In the genomic region with DNA sequence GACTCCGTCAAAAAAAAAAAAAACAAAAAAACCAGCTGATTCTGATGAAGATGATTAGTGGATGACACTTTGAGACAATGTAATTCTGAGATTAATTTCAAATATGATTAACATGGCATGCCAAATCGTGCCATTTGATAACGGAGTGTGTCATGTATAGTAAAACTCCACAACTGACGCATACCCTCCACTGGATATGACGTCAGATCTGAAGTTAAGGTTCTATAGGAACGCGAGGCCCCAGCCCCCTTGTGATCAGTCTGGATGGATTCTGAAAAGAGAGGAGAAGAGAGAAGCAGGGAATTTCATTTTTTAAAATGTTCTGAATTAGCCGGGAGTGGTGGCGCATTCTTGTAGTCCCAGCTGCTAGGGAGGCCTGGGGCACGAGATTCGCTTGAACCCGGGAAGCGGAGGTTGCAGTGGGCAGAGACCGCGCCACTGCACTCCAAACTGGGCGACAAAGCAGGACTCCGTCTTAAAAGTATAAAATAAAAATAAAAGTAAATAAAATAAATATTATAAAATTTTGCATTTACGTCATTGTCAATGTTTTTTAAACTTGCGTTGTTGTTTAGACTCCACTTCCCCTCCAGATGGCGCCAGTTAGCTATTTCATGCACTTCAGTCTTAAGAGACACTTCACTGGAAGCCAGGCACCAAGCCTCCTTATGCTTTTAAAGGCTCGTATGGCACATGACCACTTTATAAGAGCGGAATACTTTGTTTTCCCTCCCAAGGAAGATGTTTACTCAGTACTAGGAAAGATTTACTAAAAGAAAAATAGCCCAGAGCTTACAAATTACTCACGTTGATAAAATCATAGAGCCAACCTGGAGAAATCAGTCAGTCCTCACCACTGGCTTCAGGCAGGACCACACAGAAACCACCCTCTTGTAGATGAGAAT, we compare ENCODE assay signal across 8 cellular contexts.
DNase-seq lines count a peak whose midpoint lies in the region; ATAC-seq and TF ChIP-seq lines count a peak whose summit lies in the region.

No MANE protein-coding gene starts in this region.

- H3K36me3 ChIP-seq in GM23248 (ENCODE audit: low read depth): no peaks in the 10 kb centered on the region

- no peaks in the 10 kb centered on the region for H3K79me2 ChIP-seq in GM23248 (ENCODE audit: insufficient read depth)

- no peak for TF ChIP-seq POLR2A in GM18505 (IDR thresholded peaks at IDR 0.05; ENCODE audit: borderline replicate concordance, extremely low read depth, insufficient read depth, insufficient read length)

- no peaks in the 10 kb centered on the region for H3K9me3 ChIP-seq in GM23248 (ENCODE audit: low read depth)

- H3K4me2 ChIP-seq in GM23248 (ENCODE audit: unreplicated experiment): peak overlapping the region; percentile 59

- peak; percentile 55 for DNase-seq in Caki2 (ENCODE audit: low read depth)
- peak; percentile 87 for DNase-seq in GM23248
- peak; percentile 56 to 86 (median 80) for DNase-seq in NCI-H1417 (lab: John Stamatoyannopoulos, UW)
- peak; percentile 66 for DNase-seq in SW480 (ENCODE audit: low spot score)
- DNase-seq in anterior cingulate cortex (lab: John Stamatoyannopoulos, UW): peak in 45 of 58 donors; percentile 2 to 81 (median 21)
- peak; percentile 55 for DNase-seq in hepatic stellate cell (ENCODE audit: low spot score)
- DNase-seq in smooth muscle cell of the brain vasculature (ENCODE audit: low read depth, low spot score): peak; percentile 70

- no peaks in the 10 kb centered on the region for H3F3A ChIP-seq in GM23248 (ENCODE audit: insufficient read depth)

- no peak overlapping the region for H3K27ac ChIP-seq in GM23248

- no peak overlapping the region for H3K9ac ChIP-seq in GM23248

- no peaks in the 10 kb centered on the region for H3K9me2 ChIP-seq in GM23248 (ENCODE audit: insufficient read depth)

- 27 to 28% methylated on average over 23 of the region's 23 CpGs for WGBS in GM23248 (ENCODE audit: low coverage in 1 of 2, low lambda C conversion rate in 2 of 2, missing lambda C conversion rate in 2 of 2), 2 experiments

- no peak for ATAC-seq in GM18505 (IDR thresholded peaks at IDR 0.05; ENCODE audit: unreplicated experiment)

- no peaks in the 10 kb centered on the region for H3K4me1 ChIP-seq in GM23248 (ENCODE audit: insufficient read depth)

- in situ Hi-C loops in Caki2 (cut with HindIII; ENCODE audit: low pct_unique_long_range_greater_than_20kb, low sequenced_read_pairs): no loop called here
- in situ Hi-C loops in GM23248 (cut with MboI): loop anchor here (25.0 kb wide), 1 partner anchor 393 kb away; no protein-coding TSS in a partner anchor

- H3K4me3 ChIP-seq in GM23248: 0 out of 2 replicates have a peak overlapping the region, but pooled peaks have one; percentile 32

- peak overlapping the region; percentile 14; the same call in 1 of the 2 replicates for H2AFZ ChIP-seq in GM23248

- peaks cover 8% of the 10 kb centered on the region; the same call in 1 of the 2 replicates for H3K27me3 ChIP-seq in GM23248 (replicated peaks; ENCODE audit: insufficient read depth)

- no peaks in the 10 kb centered on the region for H4K20me1 ChIP-seq in GM23248 (ENCODE audit: insufficient read depth)

Comparison
In these comparisons a context has a peak if more than half of its experiments do, and no peak if none do; other contexts are left out.
1. DNase-seq: peak in every context shown above with its lines; median percentile 87 in GM23248; 80 in NCI-H1417; 70 in smooth muscle cell of the brain vasculature; 66 in SW480; 55 in Caki2; 55 in hepatic stellate cell; 21 in anterior cingulate cortex.